ENCODE assay signal across 1 cellular context in genomic region chr2:112993831-112994230, GRCh38.
A peak's percentile ranks its signal among the peaks of the same experiment; 100 is the strongest.
TF ChIP-seq lines count a peak whose summit lies in the region.

No MANE protein-coding gene starts in this region.

TF ChIP-seq in HepG2, 621 proteins besides CTCF, POLR2A, EP300 and RAD21 (continued from another document and continues in another):
- TF ChIP-seq ZBTB49 (CRISPR knock-in tag; IDR thresholded peaks at IDR 0.05; ENCODE audit: borderline replicate concordance) (no peak), ZNF790 (CRISPR knock-in tag; IDR thresholded peaks at IDR 0.05; ENCODE audit: borderline replicate concordance) (no peak), ZNF468 (CRISPR knock-in tag; IDR thresholded peaks at IDR 0.05) (no peak), POLR2AphosphoS2 (IDR thresholded peaks at IDR 0.05; ENCODE audit: low read depth, low read length) (no peak), ZNF33B (CRISPR knock-in tag; IDR thresholded peaks at IDR 0.05) (no peak), ZNF12 (CRISPR knock-in tag; IDR thresholded peaks at IDR 0.05) (no peak), ZNF597 (CRISPR knock-in tag; IDR thresholded peaks at IDR 0.05) (no peak), ZFP36L2 (CRISPR knock-in tag; IDR thresholded peaks at IDR 0.05) (no peak), AHDC1 (CRISPR knock-in tag; IDR thresholded peaks at IDR 0.05; ENCODE audit: borderline replicate concordance) (peak; percentile 54; the same call in 1 of the 2 replicates), ETV6 (CRISPR knock-in tag; conservative IDR thresholded peaks at IDR 0.05) (no peak), AGO1 (IDR thresholded peaks at IDR 0.05; ENCODE audit: low read depth, low read length, poor library complexity, severe bottlenecking) (no peak), ZNF883 (CRISPR knock-in tag; IDR thresholded peaks at IDR 0.05; ENCODE audit: not compliant biosample characterization) (no peak), PRPF4 (IDR thresholded peaks at IDR 0.05; ENCODE audit: low read depth, low read length, poor library complexity, severe bottlenecking) (no peak), ELF3 (CRISPR knock-in tag; IDR thresholded peaks at IDR 0.05) (no peak; the same call in 1 of the 2 replicates), ZNF784 (CRISPR knock-in tag; IDR thresholded peaks at IDR 0.05; ENCODE audit: borderline replicate concordance) (no peak), MLX (CRISPR knock-in tag; IDR thresholded peaks at IDR 0.05) (no peak), GATAD2A (CRISPR knock-in tag; IDR thresholded peaks at IDR 0.05) (0 out of 2 replicates have a peak, but pooled peaks have one; percentile 25), KIAA2018 (CRISPR knock-in tag; IDR thresholded peaks at IDR 0.05; ENCODE audit: borderline replicate concordance) (no peak), MLLT10 (CRISPR knock-in tag; IDR thresholded peaks at IDR 0.05) (no peak), MEIS2 (CRISPR knock-in tag; IDR thresholded peaks at IDR 0.05) (no peak), ELK4 (CRISPR knock-in tag; IDR thresholded peaks at IDR 0.05; ENCODE audit: borderline replicate concordance) (no peak), ZNF709 (CRISPR knock-in tag; IDR thresholded peaks at IDR 0.05) (no peak), CHD2 (IDR thresholded peaks at IDR 0.05; ENCODE audit: low read depth, low read length) (no peak), ZSCAN22 (CRISPR knock-in tag; IDR thresholded peaks at IDR 0.05) (no peak), ZNF543 (CRISPR knock-in tag; IDR thresholded peaks at IDR 0.05) (no peak), ZNF230 (CRISPR knock-in tag; IDR thresholded peaks at IDR 0.05) (no peak), MZF1 (CRISPR knock-in tag; IDR thresholded peaks at IDR 0.05; ENCODE audit: borderline replicate concordance) (no peak), FUBP1 (CRISPR knock-in tag; IDR thresholded peaks at IDR 0.05; ENCODE audit: borderline replicate concordance) (no peak), HNF4A (CRISPR knock-in tag; IDR thresholded peaks at IDR 0.05) (peak; percentile 77), ZBTB10 (CRISPR knock-in tag; IDR thresholded peaks at IDR 0.05; ENCODE audit: borderline replicate concordance) (no peak), SOX5 (CRISPR knock-in tag; IDR thresholded peaks at IDR 0.05; ENCODE audit: borderline replicate concordance) (peak; percentile 44; the same call in 1 of the 2 replicates)
